ENCODE assay signal across 27 cellular contexts in the genomic region with DNA sequence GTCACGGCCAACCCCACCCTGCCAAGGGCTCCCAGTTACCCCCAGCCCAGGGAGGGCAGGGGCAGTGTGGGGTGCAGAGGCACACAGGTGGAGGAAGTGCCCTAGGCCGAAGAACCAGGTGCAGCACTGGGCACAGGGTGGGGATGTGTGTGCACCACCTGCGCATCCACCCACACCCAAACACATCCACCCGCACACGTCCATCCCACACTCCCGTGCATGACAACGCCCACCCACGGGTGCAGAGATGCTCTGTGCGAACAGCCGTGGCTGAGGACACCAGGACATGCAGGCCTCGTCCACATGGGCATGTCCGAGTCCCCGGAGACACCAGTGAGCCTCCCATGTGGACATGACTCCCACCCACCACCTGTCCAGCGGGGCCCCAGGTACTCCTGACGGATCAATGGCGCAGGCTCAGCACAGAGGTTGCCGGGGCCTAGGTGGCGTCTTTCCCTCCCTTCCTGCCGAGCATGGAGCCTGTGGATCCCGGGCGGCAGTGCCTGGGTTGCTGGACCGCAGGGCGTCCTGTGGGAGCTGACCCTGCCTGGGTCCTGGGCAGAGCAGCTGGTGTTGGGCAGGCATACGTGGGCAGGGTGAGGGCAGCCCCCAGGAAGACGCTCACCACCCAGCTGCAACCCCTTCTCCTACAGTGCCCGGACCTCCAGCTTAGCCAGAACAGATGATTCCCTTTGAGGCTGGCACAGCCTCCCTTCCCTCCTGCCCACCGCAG. TPM values are rescaled to one million over a fixed set of nuclear protein-coding genes. Genes with fewer than 3 reads are reported as not detected.
DNase-seq lines count a peak whose midpoint lies in the region; ATAC-seq, FAIRE-seq and TF ChIP-seq lines count a peak whose summit lies in the region.
"Had no signal": no experiment of that assay in that cellular context is flagged by ENCODE, and none has a peak within 500 bp of the region (broad histone marks: within the 10 kb centered on the region; RNA-seq: fewer than 3 reads in every experiment).

No MANE protein-coding gene starts in this region.

- no peak overlapping the region for H4K8ac ChIP-seq in neuronal stem cell (ENCODE audit: low read depth, low read length)

- no peak for TF ChIP-seq CTCF in RWPE1 (conservative IDR thresholded peaks at IDR 0.05; ENCODE audit: low read depth)

- peak overlapping the region; percentile 32 for H3K9ac ChIP-seq in neuronal stem cell (ENCODE audit: low read depth, low read length, poor library complexity)

- peaks cover 0 to 2% (median 0%) of the 10 kb centered on the region in 3 experiments for H3K27me3 ChIP-seq in neuronal stem cell (ENCODE audit: control insufficient read depth in 3 of 3, insufficient read depth in 3 of 3, low read depth in 1 of 3, low read length in 3 of 3)
- H3K27me3 ChIP-seq: BLaER1 treated with 17β-estradiol and CSF1 and Interleukin-3, amounts not matched to agents 10 nM and 100 nM had no signal

- H3K4me1 ChIP-seq in neuronal stem cell (ENCODE audit: control insufficient read depth in 2 of 2, insufficient read depth in 1 of 2, low read depth in 1 of 2, low read length in 2 of 2), result peaks cover 0 to 13% of the 10 kb centered on the region in 2 donors
- H3K4me1 ChIP-seq: A549 had no signal

- no peak overlapping the region for H2BK120ac ChIP-seq in neuronal stem cell (ENCODE audit: low read depth, low read length)

- no peak overlapping the region for H2AK5ac ChIP-seq in neuronal stem cell (ENCODE audit: low read depth, low read length)

- intact Hi-C loops in posterior vena cava (cut with DNase I), result no loop called here

- no peak for FAIRE-seq in urothelium cell line (lab: Jason Lieb, UNC)
- FAIRE-seq: A549, GM12892, GM19239, H54 had no signal

- no peak overlapping the region for H4K91ac ChIP-seq in neuronal stem cell (ENCODE audit: low read depth, low read length, poor library complexity)

- H3K4me2 ChIP-seq in neuronal stem cell (ENCODE audit: insufficient read depth, low read length, poor library complexity, severe bottlenecking), result no peak overlapping the region
- H3K4me2 ChIP-seq: A549, PC-9 had no signal

- no peak for DNase-seq in stimulated activated naive CD8-positive, alpha-beta T cell treated with anti-CD3 and anti-CD28 coated beads, Interleukin-15, amount 100 ng/mL, for 72 hours
- no peak for DNase-seq in stimulated activated naive CD8-positive, alpha-beta T cell treated with anti-CD3 and anti-CD28 coated beads, Interleukin-15, Interleukin-2, amounts not matched to agents 100 U/mL and 50 U/mL, for 24 hours
- DNase-seq in RWPE1 (ENCODE audit: low spot score) (no peak), neuronal stem cell (ENCODE audit: low spot score) (no peak), posterior vena cava (ENCODE audit: low spot score) (no peak), urothelium cell line (ENCODE audit: low spot score) (no peak)
- DNase-seq: AML-193, COR-L47, DMS79, GF-D8, KG1, MM.1S, NCI-H1417, NCI-H1694, NCI-H2029 treated with DMSO at 0.1 percent for 48 hours, NCI-H446 treated with DMSO at 0.1 percent for 48 hours, NCI-H526, PC-9, Right ventricle myocardium superior had no signal

- no peaks in the 10 kb centered on the region for H3K27me3 Mint-ChIP-seq in stimulated activated naive CD8-positive, alpha-beta T cell treated with anti-CD3 and anti-CD28 coated beads, Interleukin-15, amount 100 ng/mL, for 72 hours
- H3K27me3 Mint-ChIP-seq: CD4-positive, alpha-beta memory T cell had no signal

- H3K4ac ChIP-seq in neuronal stem cell (ENCODE audit: low read length), result no peak overlapping the region

- H3K27ac ChIP-seq in RWPE1 (peak overlapping the region; percentile 87), neuronal stem cell (replicated peaks; ENCODE audit: low read length) (no peak overlapping the region)
- H3K27ac ChIP-seq: A549; BLaER1 treated with 17β-estradiol and CSF1 and Interleukin-3, amounts not matched to agents 10 nM and 100 nM; PC-9 had no signal

- no peaks in the 10 kb centered on the region for H3K9me3 Mint-ChIP-seq in stimulated activated naive CD8-positive, alpha-beta T cell treated with anti-CD3 and anti-CD28 coated beads, Interleukin-15, amount 100 ng/mL, for 72 hours

- H3K4me1 Mint-ChIP-seq in stimulated activated naive CD8-positive, alpha-beta T cell treated with anti-CD3 and anti-CD28 coated beads, Interleukin-15, amount 100 ng/mL, for 72 hours, result peaks cover 2% of the 10 kb centered on the region

- peaks cover 81 to 91% of the 10 kb centered on the region in 2 donors for H3K36me3 ChIP-seq in neuronal stem cell (replicated peaks in 1 of 2; ENCODE audit: control insufficient read depth in 2 of 2, insufficient read depth in 2 of 2, low read length in 2 of 2)

- no peak overlapping the region for H3K14ac ChIP-seq in neuronal stem cell (ENCODE audit: low read length)

- peaks cover 0 to 5% of the 10 kb centered on the region in 2 donors for H3K9me3 ChIP-seq in neuronal stem cell (replicated peaks in 1 of 2; ENCODE audit: control insufficient read depth in 2 of 2, insufficient read depth in 1 of 2, low read depth in 1 of 2, low read length in 2 of 2)
- H3K9me3 ChIP-seq: A549; BLaER1 treated with 17β-estradiol and CSF1 and Interleukin-3, amounts not matched to agents 10 nM and 100 nM had no signal

- H2BK5ac ChIP-seq in neuronal stem cell (ENCODE audit: low read length), result no peak overlapping the region

- POLR2A ChIA-PET in RWPE1 (lab: Yijun Ruan, JAX; ENCODE audit: low non-redundant PET), result no interaction called here

- H2BK12ac ChIP-seq in neuronal stem cell (ENCODE audit: low read length), result no peak overlapping the region

- peak overlapping the region; percentile 41 for H3K18ac ChIP-seq in neuronal stem cell (ENCODE audit: low read length)

- CTCF ChIA-PET in RWPE1 (lab: Yijun Ruan, JAX), result no interaction called here

- H3K4me3 Mint-ChIP-seq in stimulated activated naive CD8-positive, alpha-beta T cell treated with anti-CD3 and anti-CD28 coated beads, Interleukin-15, amount 100 ng/mL, for 72 hours, result no peak overlapping the region

- H2BK15ac ChIP-seq in neuronal stem cell (ENCODE audit: low read length), result no peak overlapping the region

- peaks cover 50% of the 10 kb centered on the region for H3K79me1 ChIP-seq in neuronal stem cell (ENCODE audit: low read depth, low read length)

- no CpG with 5 or more reads among the region's 27 CpGs for WGBS in neuronal stem cell (ENCODE audit: extremely low coverage in 2 of 2, insufficient read length in 2 of 2, insufficient replicate concordance in 1 of 2), 2 donors

- ATAC-seq in stimulated activated naive CD8-positive, alpha-beta T cell treated with anti-CD3 and anti-CD28 coated beads, Interleukin-15, amount 100 ng/mL, for 72 hours, result peak; percentile 21
- ATAC-seq in stimulated activated naive CD8-positive, alpha-beta T cell treated with anti-CD3 and anti-CD28 coated beads, Interleukin-15, Interleukin-2, amounts not matched to agents 100 U/mL and 50 U/mL, for 24 hours, result no peak
- no peak for ATAC-seq in GM21529 (IDR thresholded peaks at IDR 0.05; ENCODE audit: unreplicated experiment)

- H2AFZ ChIP-seq in neuronal stem cell (ENCODE audit: low read length), result no peak overlapping the region
- H2AFZ ChIP-seq: PC-9 had no signal

- no peak overlapping the region for H3K4me3 ChIP-seq in neuronal stem cell (ENCODE audit: low read length in 2 of 2)
- H3K4me3 ChIP-seq: A549; BLaER1 treated with 17β-estradiol and CSF1 and Interleukin-3, amounts not matched to agents 10 nM and 100 nM; PC-9 had no signal

- peak overlapping the region; percentile 90 for H3K23ac ChIP-seq in neuronal stem cell (ENCODE audit: low read depth, low read length, poor library complexity)

- H3K27ac Mint-ChIP-seq in stimulated activated naive CD8-positive, alpha-beta T cell treated with anti-CD3 and anti-CD28 coated beads, Interleukin-15, amount 100 ng/mL, for 72 hours, result peak overlapping the region in 1 of 2 donors; percentile 31

RNA-seq across cellular contexts. Expression of a gene that starts 19.6 kb away (rescaled TPM):
- polyA plus RNA-seq in neuronal stem cell (2013, experiment 1 of 2), result 151 TPM
- polyA plus RNA-seq in neuronal stem cell (2013, experiment 2 of 2), result 149 TPM
- total RNA-seq in posterior vena cava, result 100 to 1,000 TPM; 109 to 113 TPM

RNA-seq across cellular contexts. Expression of a gene that starts 56.9 kb away (rescaled TPM):
- polyA plus RNA-seq in neuronal stem cell (2013, experiment 1 of 2), result 5.9 TPM
- 5.8 TPM for polyA plus RNA-seq in neuronal stem cell (2013, experiment 2 of 2)
- 10 to 100 TPM; 18.1 to 63.3 TPM for total RNA-seq in posterior vena cava
- total RNA-seq: HT1080 had no signal
